ENCODE assay signal across 9 cellular contexts in genomic region chr4:73127839-73128448, GRCh38. TPM values are rescaled to one million over a fixed set of nuclear protein-coding genes. Genes with fewer than 3 reads are reported as not detected.
DNase-seq lines count a peak whose midpoint lies in the region; ATAC-seq and TF ChIP-seq lines count a peak whose summit lies in the region.
"Had no signal": no experiment of that assay in that cellular context is flagged by ENCODE, and none has a peak within 500 bp of the region (broad histone marks: within the 10 kb centered on the region; RNA-seq: fewer than 3 reads in every experiment).

No MANE protein-coding gene starts in this region.

- intact Hi-C loops in activated naive CD4-positive, alpha-beta T cell treated with anti-CD3 and anti-CD28 coated beads for 36 hours (cut with micrococcal nuclease), result loop anchor here (1.0 kb wide), 1 partner anchor 129 kb away; no protein-coding TSS in a partner anchor
- intact Hi-C loops in left lung (cut with DNase I), result no loop called here

- peaks cover 0 to 59% of the 10 kb centered on the region in 2 donors for H3K36me3 ChIP-seq in left lung

- H3K9me3 Mint-ChIP-seq in activated naive CD4-positive, alpha-beta T cell treated with anti-CD3 and anti-CD28 coated beads for 36 hours, result no peaks in the 10 kb centered on the region

- H3K36me3 Mint-ChIP-seq in activated naive CD4-positive, alpha-beta T cell treated with anti-CD3 and anti-CD28 coated beads for 36 hours (ENCODE audit: low read depth), result peaks cover 27% of the 10 kb centered on the region

- no peaks in the 10 kb centered on the region for H3K4me1 ChIP-seq in left lung

- no peaks in the 10 kb centered on the region for H3K27me3 ChIP-seq in left lung
- H3K27me3 ChIP-seq: neutrophil had no signal

- no peaks in the 10 kb centered on the region for H3K9me3 ChIP-seq in left lung
- H3K9me3 ChIP-seq: neutrophil had no signal

- peak; percentile 15 for DNase-seq in activated naive CD4-positive, alpha-beta T cell treated with anti-CD3 and anti-CD28 coated beads for 36 hours
- no peak for DNase-seq in activated naive CD4-positive, alpha-beta T cell treated with anti-CD3 and anti-CD28 coated beads, Interleukin-2, amount 50 U/mL, for 16 hours
- DNase-seq in HPDE6-E6E7 (ENCODE audit: extremely low spot score), result peak; percentile 12
- DNase-seq in astrocyte of the hippocampus (ENCODE audit: low read depth, low spot score), result peak; percentile 5
- DNase-seq in left lung, result no peak
- DNase-seq in activated gamma-delta T cell (lab: John Stamatoyannopoulos, UW), result no peak
- no peak for DNase-seq in omental fat pad (ENCODE audit: low spot score)
- DNase-seq in middle frontal gyrus (ENCODE audit: extremely low spot score, low spot score), result no peak

- H3K27me3 Mint-ChIP-seq in activated naive CD4-positive, alpha-beta T cell treated with anti-CD3 and anti-CD28 coated beads for 36 hours (ENCODE audit: low read depth), result no peaks in the 10 kb centered on the region

- no peak overlapping the region for H3K4me3 Mint-ChIP-seq in activated naive CD4-positive, alpha-beta T cell treated with anti-CD3 and anti-CD28 coated beads for 36 hours

- no peak overlapping the region for H3K4me3 ChIP-seq in left lung

- no peak overlapping the region for H3K27ac ChIP-seq in left lung
- H3K27ac ChIP-seq: neutrophil had no signal

- ATAC-seq in left lung (peak; percentile 35), omental fat pad (ENCODE audit: low FRiP score) (no peak)

- CTCF ChIA-PET in activated naive CD4-positive, alpha-beta T cell treated with anti-CD3 and anti-CD28 coated beads for 36 hours (lab: Charles Lee), result interaction anchor here (0.7 to 2.6 kb wide), 4 partner anchors 15 to 132 kb away, joined by 3 to 11 read pairs (median 3); no protein-coding TSS in a partner anchor

- H3K4me1 Mint-ChIP-seq in activated naive CD4-positive, alpha-beta T cell treated with anti-CD3 and anti-CD28 coated beads for 36 hours (ENCODE audit: low read depth), result no peaks in the 10 kb centered on the region

- TF ChIP-seq CTCF in left lung (IDR thresholded peaks at IDR 0.05) (peak in 1 of 2 donors; percentile 21), omental fat pad (IDR thresholded peaks at IDR 0.05) (no peak)

- no peak overlapping the region for H3K27ac Mint-ChIP-seq in activated naive CD4-positive, alpha-beta T cell treated with anti-CD3 and anti-CD28 coated beads for 36 hours

RNA-seq across cellular contexts. Expression of gene COX18, which starts 58.4 kb away (rescaled TPM):
- total RNA-seq in activated naive CD4-positive, alpha-beta T cell treated with anti-CD3 and anti-CD28 coated beads for 36 hours, result 10 to 100 TPM; 20.9 to 21.1 TPM
- total RNA-seq in left lung, result 10 to 100 TPM; 14.6 to 17.0 TPM
- 10 to 100 TPM; 13.1 to 18.3 (median 15.7) TPM for total RNA-seq in omental fat pad

Comparison
In these comparisons a context has a peak if more than half of its experiments do, and no peak if none do; other contexts are left out.
1. DNase-seq: peak in activated naive CD4-positive, alpha-beta T cell treated with anti-CD3 and anti-CD28 coated beads for 36 hours (single experiment), HPDE6-E6E7 (single experiment) and astrocyte of the hippocampus (single experiment); none in activated naive CD4-positive, alpha-beta T cell treated with anti-CD3 and anti-CD28 coated beads, Interleukin-2, amount 50 U/mL, for 16 hours (single experiment), left lung (0 of 2), activated gamma-delta T cell (single experiment), omental fat pad (single experiment) and middle frontal gyrus (single experiment).